ENCODE assay signal across 1 cellular context in the genomic region with DNA sequence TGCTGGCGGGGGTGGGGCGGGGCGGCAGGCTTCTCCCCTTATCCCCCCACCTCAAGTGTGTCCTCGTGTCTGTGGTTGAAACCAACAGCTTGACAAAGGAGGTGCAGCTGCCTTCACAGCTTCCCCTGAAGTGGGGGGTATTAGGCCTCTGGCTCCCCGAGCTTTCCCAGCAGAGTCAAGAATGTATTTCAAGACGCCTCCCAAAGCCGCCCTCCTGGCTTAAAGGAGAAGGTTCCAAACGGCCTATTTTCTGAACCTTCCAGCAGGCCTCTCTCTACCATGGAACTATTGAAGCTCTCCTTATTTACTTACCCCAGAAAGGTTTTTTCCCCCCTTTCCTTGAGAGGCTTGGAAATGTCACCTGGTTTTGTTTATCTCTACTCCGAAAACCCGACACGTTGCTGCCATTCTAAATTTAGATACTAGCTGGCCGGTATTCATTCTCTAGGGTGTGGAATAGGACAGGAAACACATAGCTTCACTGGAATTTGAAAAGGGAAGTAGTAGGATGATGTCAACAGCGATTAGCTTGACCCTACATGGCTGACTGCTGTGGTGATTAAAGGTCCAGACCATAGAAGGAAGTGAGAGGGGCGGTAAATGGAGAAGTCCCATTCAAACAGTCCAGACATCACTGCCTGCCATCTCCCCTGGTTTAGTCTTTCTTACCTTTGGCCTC.
A peak's percentile ranks its signal among the peaks of the same experiment; 100 is the strongest.
TF ChIP-seq lines count a peak whose summit lies in the region.

No MANE protein-coding gene starts in this region.

TF ChIP-seq in HepG2, 621 proteins besides CTCF, POLR2A, EP300 and RAD21 (continued from another document and continues in another):
- TF ChIP-seq ZBTB7B (CRISPR knock-in tag; IDR thresholded peaks at IDR 0.05) (peak; percentile 66; the same call in 1 of the 2 replicates), NCOA5 (CRISPR knock-in tag; IDR thresholded peaks at IDR 0.05) (no peak), ZNF264 (CRISPR knock-in tag; IDR thresholded peaks at IDR 0.05) (0 out of 2 replicates have a peak, but pooled peaks have one; percentile 10), GTF2F1 (IDR thresholded peaks at IDR 0.05; ENCODE audit: low read length) (no peak), ZC3H13 (CRISPR knock-in tag; IDR thresholded peaks at IDR 0.05) (no peak), KLF6 (CRISPR knock-in tag; IDR thresholded peaks at IDR 0.05) (no peak), ZNF496 (CRISPR knock-in tag; IDR thresholded peaks at IDR 0.05; ENCODE audit: insufficient replicate concordance) (no peak), ZNF570 (CRISPR knock-in tag; IDR thresholded peaks at IDR 0.05; ENCODE audit: borderline replicate concordance) (no peak), PHF20 (CRISPR knock-in tag; IDR thresholded peaks at IDR 0.05) (no peak; the same call in 1 of the 2 replicates), SRSF4 (IDR thresholded peaks at IDR 0.05; ENCODE audit: low read depth, low read length, poor library complexity, severe bottlenecking) (no peak), FOXA3 (CRISPR knock-in tag; IDR thresholded peaks at IDR 0.05) (peak; percentile 23; the same call in 1 of the 2 replicates), POLR2G (IDR thresholded peaks at IDR 0.05; ENCODE audit: low read depth, low read length) (peak; percentile 51), ZC3H4 (CRISPR knock-in tag; IDR thresholded peaks at IDR 0.05; ENCODE audit: borderline replicate concordance) (no peak), PCBP2 (optimal IDR thresholded peaks at IDR 0.05; ENCODE audit: low read depth, low read length, poor library complexity, severe bottlenecking) (no peak), HOXA5 (CRISPR knock-in tag; IDR thresholded peaks at IDR 0.05) (0 out of 2 replicates have a peak, but pooled peaks have one; percentile 32), SRF (IDR thresholded peaks at IDR 0.05; ENCODE audit: low read depth, low read length) (peak; percentile 44; the same call in 1 of the 2 replicates), ZNF550 (CRISPR knock-in tag; IDR thresholded peaks at IDR 0.05; ENCODE audit: borderline replicate concordance) (no peak), SMAD1 (CRISPR knock-in tag; IDR thresholded peaks at IDR 0.05; ENCODE audit: borderline replicate concordance, low read depth) (no peak), XRCC5 (optimal IDR thresholded peaks at IDR 0.05; ENCODE audit: low read length) (no peak), ISL2 (CRISPR knock-in tag; IDR thresholded peaks at IDR 0.05) (no peak; the same call in 1 of the 2 replicates), TSC22D2 (CRISPR knock-in tag; IDR thresholded peaks at IDR 0.05; ENCODE audit: borderline replicate concordance) (no peak), BORCS8-MEF2B (CRISPR knock-in tag; IDR thresholded peaks at IDR 0.05) (no peak), NR2F6 (IDR thresholded peaks at IDR 0.05) (no peak), NR2F6 (CRISPR knock-in tag; IDR thresholded peaks at IDR 0.05) (no peak), PHF21A (CRISPR knock-in tag; IDR thresholded peaks at IDR 0.05) (peak; percentile 46; the same call in 1 of the 2 replicates), KDM4B (CRISPR knock-in tag; IDR thresholded peaks at IDR 0.05) (0 out of 2 replicates have a peak, but pooled peaks have one; percentile 9), SYNCRIP (IDR thresholded peaks at IDR 0.05; ENCODE audit: insufficient read depth, low read depth, low read length) (no peak), REL (CRISPR knock-in tag; conservative IDR thresholded peaks at IDR 0.05) (no peak), TCF7 (IDR thresholded peaks at IDR 0.05; ENCODE audit: low read depth) (no peak), NCOA2 (CRISPR knock-in tag; IDR thresholded peaks at IDR 0.05) (no peak), SAP130 (CRISPR knock-in tag; IDR thresholded peaks at IDR 0.05; ENCODE audit: low read depth) (peak; percentile 39; the same call in 1 of the 2 replicates), JDP2 (CRISPR knock-in tag; IDR thresholded peaks at IDR 0.05; ENCODE audit: borderline replicate concordance) (no peak), SMC3 (IDR thresholded peaks at IDR 0.05; ENCODE audit: low read length) (no peak)
- TF ChIP-seq, protein P1, sequence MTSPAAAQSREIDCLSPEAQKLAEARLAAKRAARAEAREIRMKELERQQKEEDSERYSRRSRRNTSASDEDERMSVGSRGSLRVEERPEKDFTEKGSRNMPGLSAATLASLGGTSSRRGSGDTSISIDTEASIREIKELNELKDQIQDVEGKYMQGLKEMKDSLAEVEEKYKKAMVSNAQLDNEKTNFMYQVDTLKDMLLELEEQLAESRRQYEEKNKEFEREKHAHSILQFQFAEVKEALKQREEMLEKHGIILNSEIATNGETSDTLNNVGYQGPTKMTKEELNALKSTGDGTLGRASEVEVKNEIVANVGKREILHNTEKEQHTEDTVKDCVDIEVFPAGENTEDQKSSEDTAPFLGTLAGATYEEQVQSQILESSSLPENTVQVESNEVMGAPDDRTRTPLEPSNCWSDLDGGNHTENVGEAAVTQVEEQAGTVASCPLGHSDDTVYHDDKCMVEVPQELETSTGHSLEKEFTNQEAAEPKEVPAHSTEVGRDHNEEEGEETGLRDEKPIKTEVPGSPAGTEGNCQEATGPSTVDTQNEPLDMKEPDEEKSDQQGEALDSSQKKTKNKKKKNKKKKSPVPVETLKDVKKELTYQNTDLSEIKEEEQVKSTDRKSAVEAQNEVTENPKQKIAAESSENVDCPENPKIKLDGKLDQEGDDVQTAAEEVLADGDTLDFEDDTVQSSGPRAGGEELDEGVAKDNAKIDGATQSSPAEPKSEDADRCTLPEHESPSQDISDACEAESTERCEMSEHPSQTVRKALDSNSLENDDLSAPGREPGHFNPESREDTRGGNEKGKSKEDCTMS (CRISPR knock-in tag; conservative IDR thresholded peaks at IDR 0.05) = no peak
- TF ChIP-seq, protein P2, sequence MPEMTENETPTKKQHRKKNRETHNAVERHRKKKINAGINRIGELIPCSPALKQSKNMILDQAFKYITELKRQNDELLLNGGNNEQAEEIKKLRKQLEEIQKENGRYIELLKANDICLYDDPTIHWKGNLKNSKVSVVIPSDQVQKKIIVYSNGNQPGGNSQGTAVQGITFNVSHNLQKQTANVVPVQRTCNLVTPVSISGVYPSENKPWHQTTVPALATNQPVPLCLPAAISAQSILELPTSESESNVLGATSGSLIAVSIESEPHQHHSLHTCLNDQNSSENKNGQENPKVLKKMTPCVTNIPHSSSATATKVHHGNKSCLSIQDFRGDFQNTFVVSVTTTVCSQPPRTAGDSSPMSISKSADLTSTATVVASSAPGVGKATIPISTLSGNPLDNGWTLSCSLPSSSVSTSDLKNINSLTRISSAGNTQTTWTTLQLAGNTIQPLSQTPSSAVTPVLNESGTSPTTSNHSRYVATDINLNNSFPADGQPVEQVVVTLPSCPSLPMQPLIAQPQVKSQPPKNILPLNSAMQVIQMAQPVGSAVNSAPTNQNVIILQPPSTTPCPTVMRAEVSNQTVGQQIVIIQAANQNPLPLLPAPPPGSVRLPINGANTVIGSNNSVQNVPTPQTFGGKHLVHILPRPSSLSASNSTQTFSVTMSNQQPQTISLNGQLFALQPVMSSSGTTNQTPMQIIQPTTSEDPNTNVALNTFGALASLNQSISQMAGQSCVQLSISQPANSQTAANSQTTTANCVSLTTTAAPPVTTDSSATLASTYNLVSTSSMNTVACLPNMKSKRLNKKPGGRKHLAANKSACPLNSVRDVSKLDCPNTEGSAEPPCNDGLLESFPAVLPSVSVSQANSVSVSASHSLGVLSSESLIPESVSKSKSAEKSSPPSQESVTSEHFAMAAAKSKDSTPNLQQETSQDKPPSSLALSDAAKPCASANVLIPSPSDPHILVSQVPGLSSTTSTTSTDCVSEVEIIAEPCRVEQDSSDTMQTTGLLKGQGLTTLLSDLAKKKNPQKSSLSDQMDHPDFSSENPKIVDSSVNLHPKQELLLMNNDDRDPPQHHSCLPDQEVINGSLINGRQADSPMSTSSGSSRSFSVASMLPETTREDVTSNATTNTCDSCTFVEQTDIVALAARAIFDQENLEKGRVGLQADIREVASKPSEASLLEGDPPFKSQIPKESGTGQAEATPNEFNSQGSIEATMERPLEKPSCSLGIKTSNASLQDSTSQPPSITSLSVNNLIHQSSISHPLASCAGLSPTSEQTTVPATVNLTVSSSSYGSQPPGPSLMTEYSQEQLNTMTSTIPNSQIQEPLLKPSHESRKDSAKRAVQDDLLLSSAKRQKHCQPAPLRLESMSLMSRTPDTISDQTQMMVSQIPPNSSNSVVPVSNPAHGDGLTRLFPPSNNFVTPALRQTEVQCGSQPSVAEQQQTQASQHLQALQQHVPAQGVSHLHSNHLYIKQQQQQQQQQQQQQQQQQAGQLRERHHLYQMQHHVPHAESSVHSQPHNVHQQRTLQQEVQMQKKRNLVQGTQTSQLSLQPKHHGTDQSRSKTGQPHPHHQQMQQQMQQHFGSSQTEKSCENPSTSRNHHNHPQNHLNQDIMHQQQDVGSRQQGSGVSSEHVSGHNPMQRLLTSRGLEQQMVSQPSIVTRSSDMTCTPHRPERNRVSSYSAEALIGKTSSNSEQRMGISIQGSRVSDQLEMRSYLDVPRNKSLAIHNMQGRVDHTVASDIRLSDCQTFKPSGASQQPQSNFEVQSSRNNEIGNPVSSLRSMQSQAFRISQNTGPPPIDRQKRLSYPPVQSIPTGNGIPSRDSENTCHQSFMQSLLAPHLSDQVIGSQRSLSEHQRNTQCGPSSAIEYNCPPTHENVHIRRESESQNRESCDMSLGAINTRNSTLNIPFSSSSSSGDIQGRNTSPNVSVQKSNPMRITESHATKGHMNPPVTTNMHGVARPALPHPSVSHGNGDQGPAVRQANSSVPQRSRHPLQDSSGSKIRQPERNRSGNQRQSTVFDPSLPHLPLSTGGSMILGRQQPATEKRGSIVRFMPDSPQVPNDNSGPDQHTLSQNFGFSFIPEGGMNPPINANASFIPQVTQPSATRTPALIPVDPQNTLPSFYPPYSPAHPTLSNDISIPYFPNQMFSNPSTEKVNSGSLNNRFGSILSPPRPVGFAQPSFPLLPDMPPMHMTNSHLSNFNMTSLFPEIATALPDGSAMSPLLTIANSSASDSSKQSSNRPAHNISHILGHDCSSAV (CRISPR knock-in tag; IDR thresholded peaks at IDR 0.05; ENCODE audit: borderline replicate concordance) = no peak
- TF ChIP-seq, protein P3, sequence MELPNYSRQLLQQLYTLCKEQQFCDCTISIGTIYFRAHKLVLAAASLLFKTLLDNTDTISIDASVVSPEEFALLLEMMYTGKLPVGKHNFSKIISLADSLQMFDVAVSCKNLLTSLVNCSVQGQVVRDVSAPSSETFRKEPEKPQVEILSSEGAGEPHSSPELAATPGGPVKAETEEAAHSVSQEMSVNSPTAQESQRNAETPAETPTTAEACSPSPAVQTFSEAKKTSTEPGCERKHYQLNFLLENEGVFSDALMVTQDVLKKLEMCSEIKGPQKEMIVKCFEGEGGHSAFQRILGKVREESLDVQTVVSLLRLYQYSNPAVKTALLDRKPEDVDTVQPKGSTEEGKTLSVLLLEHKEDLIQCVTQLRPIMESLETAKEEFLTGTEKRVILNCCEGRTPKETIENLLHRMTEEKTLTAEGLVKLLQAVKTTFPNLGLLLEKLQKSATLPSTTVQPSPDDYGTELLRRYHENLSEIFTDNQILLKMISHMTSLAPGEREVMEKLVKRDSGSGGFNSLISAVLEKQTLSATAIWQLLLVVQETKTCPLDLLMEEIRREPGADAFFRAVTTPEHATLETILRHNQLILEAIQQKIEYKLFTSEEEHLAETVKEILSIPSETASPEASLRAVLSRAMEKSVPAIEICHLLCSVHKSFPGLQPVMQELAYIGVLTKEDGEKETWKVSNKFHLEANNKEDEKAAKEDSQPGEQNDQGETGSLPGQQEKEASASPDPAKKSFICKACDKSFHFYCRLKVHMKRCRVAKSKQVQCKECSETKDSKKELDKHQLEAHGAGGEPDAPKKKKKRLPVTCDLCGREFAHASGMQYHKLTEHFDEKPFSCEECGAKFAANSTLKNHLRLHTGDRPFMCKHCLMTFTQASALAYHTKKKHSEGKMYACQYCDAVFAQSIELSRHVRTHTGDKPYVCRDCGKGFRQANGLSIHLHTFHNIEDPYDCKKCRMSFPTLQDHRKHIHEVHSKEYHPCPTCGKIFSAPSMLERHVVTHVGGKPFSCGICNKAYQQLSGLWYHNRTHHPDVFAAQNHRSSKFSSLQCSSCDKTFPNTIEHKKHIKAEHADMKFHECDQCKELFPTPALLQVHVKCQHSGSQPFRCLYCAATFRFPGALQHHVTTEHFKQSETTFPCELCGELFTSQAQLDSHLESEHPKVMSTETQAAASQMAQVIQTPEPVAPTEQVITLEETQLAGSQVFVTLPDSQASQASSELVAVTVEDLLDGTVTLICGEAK (IDR thresholded peaks at IDR 0.05) = no peak
- TF ChIP-seq, protein P3 (CRISPR knock-in tag; IDR thresholded peaks at IDR 0.05) = no peak
- TF ChIP-seq, protein P4, sequence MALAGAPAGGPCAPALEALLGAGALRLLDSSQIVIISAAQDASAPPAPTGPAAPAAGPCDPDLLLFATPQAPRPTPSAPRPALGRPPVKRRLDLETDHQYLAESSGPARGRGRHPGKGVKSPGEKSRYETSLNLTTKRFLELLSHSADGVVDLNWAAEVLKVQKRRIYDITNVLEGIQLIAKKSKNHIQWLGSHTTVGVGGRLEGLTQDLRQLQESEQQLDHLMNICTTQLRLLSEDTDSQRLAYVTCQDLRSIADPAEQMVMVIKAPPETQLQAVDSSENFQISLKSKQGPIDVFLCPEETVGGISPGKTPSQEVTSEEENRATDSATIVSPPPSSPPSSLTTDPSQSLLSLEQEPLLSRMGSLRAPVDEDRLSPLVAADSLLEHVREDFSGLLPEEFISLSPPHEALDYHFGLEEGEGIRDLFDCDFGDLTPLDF (CRISPR knock-in tag; IDR thresholded peaks at IDR 0.05) = no peak
- TF ChIP-seq, protein P5, sequence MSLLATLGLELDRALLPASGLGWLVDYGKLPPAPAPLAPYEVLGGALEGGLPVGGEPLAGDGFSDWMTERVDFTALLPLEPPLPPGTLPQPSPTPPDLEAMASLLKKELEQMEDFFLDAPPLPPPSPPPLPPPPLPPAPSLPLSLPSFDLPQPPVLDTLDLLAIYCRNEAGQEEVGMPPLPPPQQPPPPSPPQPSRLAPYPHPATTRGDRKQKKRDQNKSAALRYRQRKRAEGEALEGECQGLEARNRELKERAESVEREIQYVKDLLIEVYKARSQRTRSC (CRISPR knock-in tag; IDR thresholded peaks at IDR 0.05; ENCODE audit: low read depth) = no peak
